In the genomic region with DNA sequence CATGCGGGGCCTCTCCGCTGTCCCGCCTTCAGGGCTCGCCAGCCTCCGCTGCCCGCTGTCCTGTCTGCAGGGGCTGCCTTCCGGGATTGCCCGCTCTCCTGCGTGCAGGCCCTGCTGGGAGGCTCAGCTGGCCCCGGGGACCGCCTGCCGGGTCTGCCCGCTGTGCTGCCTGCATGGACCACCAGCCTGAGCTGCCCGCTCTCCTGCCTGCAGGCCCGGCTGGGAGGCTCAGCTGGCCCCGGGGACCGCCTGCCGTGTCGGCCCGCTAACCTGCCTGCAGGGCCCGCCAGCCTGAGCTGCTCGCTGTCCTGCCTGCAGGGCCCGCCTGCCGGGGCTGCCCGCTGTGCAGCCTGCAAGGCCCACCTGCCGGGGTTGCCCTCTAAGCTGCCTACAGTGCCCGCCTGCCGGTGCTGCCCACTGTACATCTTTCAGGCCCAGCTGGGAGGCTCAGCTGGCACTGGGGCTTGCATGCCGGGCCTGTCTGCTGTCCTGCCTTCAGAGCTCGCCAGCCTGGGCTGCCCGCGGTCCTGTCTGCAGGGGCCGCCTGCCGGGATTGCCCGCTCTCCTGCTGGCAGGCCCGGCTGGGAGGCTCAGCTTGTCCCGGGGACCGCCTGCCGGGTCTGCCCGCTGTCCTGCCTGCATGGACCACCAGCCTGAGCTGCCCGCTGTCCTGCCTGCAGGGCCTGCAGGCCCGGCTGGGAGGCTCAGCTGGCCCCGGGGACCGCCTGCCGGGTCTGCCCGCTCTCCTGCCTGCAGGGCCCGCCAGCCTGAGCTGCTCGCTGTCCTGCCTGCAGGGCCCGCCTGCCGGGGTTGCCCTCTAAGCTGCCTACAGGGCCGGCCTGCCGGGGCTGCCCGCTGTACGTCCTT, we compare ENCODE assay signal across 9 cellular contexts.
DNase-seq lines count a peak whose midpoint lies in the region; ATAC-seq and TF ChIP-seq lines count a peak whose summit lies in the region.
"Had no signal": no experiment of that assay in that cellular context is flagged by ENCODE, and none has a peak within 500 bp of the region (broad histone marks: within the 10 kb centered on the region; RNA-seq: fewer than 3 reads in every experiment).

No MANE protein-coding gene starts in this region.

- H3K27me3 ChIP-seq in foreskin keratinocyte = no peaks in the 10 kb centered on the region
- H3K27me3 ChIP-seq: cardiac muscle cell had no signal

- no peak overlapping the region for H3K27ac ChIP-seq in foreskin keratinocyte
- H3K27ac ChIP-seq: cardiac muscle cell had no signal

- TF ChIP-seq CTCF in foreskin keratinocyte (conservative IDR thresholded peaks at IDR 0.05) = no peak

- peak; percentile 67 for DNase-seq in DMS114 treated with DMSO at 0.1 percent for 48 hours (lab: John Stamatoyannopoulos, UW; ENCODE audit: unreplicated experiment)
- peak; percentile 85 for DNase-seq in HT1080 (ENCODE audit: low read depth)
- peak; percentile 85 for DNase-seq in activated CD8-positive, alpha-beta memory T cell treated with anti-CD3 and anti-CD28 coated beads, Interleukin-2, amount 50 U/mL, for 48 hours
- DNase-seq in foreskin keratinocyte = peak in 1 of 2 donors; percentile 13
- peak; percentile 76 for DNase-seq in stimulated activated CD4-positive, alpha-beta T cell treated with anti-CD3 and anti-CD28 coated beads, Interleukin-4, amount 100 ng/mL, for 1 hour
- no peak for DNase-seq in NOMO-1 treated with DMSO at 0.1 percent for 48 hours (lab: John Stamatoyannopoulos, UW; ENCODE audit: unreplicated experiment)
- no peak for DNase-seq in NOMO-1 (lab: John Stamatoyannopoulos, UW; ENCODE audit: unreplicated experiment in 2 of 2)

- H3K4me1 ChIP-seq in foreskin keratinocyte = no peaks in the 10 kb centered on the region

- peak; percentile 18 for ATAC-seq in foreskin keratinocyte
- ATAC-seq in GM19023 (IDR thresholded peaks at IDR 0.05; ENCODE audit: unreplicated experiment) = no peak

Comparison
In these comparisons a context has a peak if more than half of its experiments do, and no peak if none do; other contexts are left out.
1. DNase-seq: peak in DMS114 treated with DMSO at 0.1 percent for 48 hours (single experiment), HT1080 (single experiment), activated CD8-positive, alpha-beta memory T cell treated with anti-CD3 and anti-CD28 coated beads, Interleukin-2, amount 50 U/mL, for 48 hours (single experiment) and stimulated activated CD4-positive, alpha-beta T cell treated with anti-CD3 and anti-CD28 coated beads, Interleukin-4, amount 100 ng/mL, for 1 hour (single experiment); none in NOMO-1 treated with DMSO at 0.1 percent for 48 hours (single experiment) and NOMO-1 (0 of 2).